ENCODE assay signal across 8 cellular contexts in the genomic region with DNA sequence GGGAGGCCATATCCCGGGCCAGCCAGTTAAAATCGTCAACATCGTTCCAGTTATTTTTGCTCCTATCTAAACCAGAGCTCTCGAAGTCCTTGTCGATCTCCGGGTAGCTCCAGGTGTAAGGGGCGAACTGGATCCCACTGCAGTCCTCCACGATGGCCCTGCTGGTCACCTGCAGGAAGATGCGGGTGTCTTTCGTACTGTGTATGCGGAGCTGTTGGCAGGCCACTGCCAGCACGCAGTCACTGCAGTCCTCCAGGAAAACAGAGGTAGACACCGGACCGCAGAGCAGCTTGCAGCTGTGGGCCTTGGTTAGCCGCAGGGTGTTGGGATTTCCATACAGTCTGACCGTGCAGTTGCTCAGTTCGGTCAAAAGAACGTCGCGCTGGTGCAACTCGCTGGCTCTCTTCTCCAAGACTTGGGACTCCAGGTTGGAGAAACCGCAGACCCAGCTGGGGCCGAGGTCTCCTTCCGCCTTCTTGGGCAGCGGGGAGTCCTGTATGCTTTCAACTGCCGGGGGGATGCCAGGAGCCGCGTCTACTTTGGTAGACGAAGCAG. TPM values are rescaled to one million over a fixed set of nuclear protein-coding genes. Genes with fewer than 3 reads are reported as not detected.
DNase-seq lines count a peak whose midpoint lies in the region; ATAC-seq, FAIRE-seq and TF ChIP-seq lines count a peak whose summit lies in the region.

No MANE protein-coding gene starts in this region.

- H3K4me3 ChIP-seq in astrocyte (ENCODE audit: insufficient read depth, low read depth, low read length) = peak overlapping the region; percentile 99
- peak overlapping the region; percentile 99 for H3K4me3 ChIP-seq in iPS-20b (ENCODE audit: low read length)

- no peaks in the 10 kb centered on the region for H3K36me3 ChIP-seq in astrocyte (ENCODE audit: insufficient read depth, low read length)
- no peaks in the 10 kb centered on the region for H3K36me3 ChIP-seq in iPS-20b (ENCODE audit: insufficient read depth, low read depth, low read length)

- H4K20me1 ChIP-seq in astrocyte (ENCODE audit: insufficient read depth, low read length) = peaks cover 22% of the 10 kb centered on the region

- H3K9me3 Mint-ChIP-seq in activated CD4-positive, alpha-beta T cell treated with anti-CD3 and anti-CD28 coated beads for 36 hours (ENCODE audit: low read depth) = peaks cover 6% of the 10 kb centered on the region
- H3K9me3 Mint-ChIP-seq in astrocyte (ENCODE audit: unreplicated experiment) = no peaks in the 10 kb centered on the region

- H3K4me1 Mint-ChIP-seq in activated CD4-positive, alpha-beta T cell treated with anti-CD3 and anti-CD28 coated beads for 36 hours = peaks cover 27% of the 10 kb centered on the region
- peaks cover 11% of the 10 kb centered on the region for H3K4me1 Mint-ChIP-seq in astrocyte (ENCODE audit: low read depth, unreplicated experiment)

- H3K4me2 ChIP-seq in astrocyte (ENCODE audit: low read length) = peak overlapping the region; percentile 95

- peak overlapping the region; percentile 84 for H3K4me3 Mint-ChIP-seq in activated CD4-positive, alpha-beta T cell treated with anti-CD3 and anti-CD28 coated beads for 36 hours
- H3K4me3 Mint-ChIP-seq in astrocyte (ENCODE audit: unreplicated experiment) = peak overlapping the region; percentile 100

- H3K27ac ChIP-seq in astrocyte (ENCODE audit: low read depth, low read length) = peak overlapping the region; percentile 93
- H3K27ac ChIP-seq in iPS-20b (ENCODE audit: low read length) = peak overlapping the region; percentile 40

- peaks cover 31% of the 10 kb centered on the region for H3K79me2 ChIP-seq in astrocyte (ENCODE audit: insufficient read depth, low read length)

- ATAC-seq in activated CD4-positive, alpha-beta T cell treated with anti-CD3 and anti-CD28 coated beads for 36 hours = no peak
- no peak for ATAC-seq in HG03565 (IDR thresholded peaks at IDR 0.05; ENCODE audit: unreplicated experiment)

- no peaks in the 10 kb centered on the region for H3K27me3 Mint-ChIP-seq in activated CD4-positive, alpha-beta T cell treated with anti-CD3 and anti-CD28 coated beads for 36 hours
- no peaks in the 10 kb centered on the region for H3K27me3 Mint-ChIP-seq in astrocyte (ENCODE audit: low read depth, unreplicated experiment)

- FAIRE-seq in astrocyte (lab: Jason Lieb, UNC) = no peak

- H3K27ac Mint-ChIP-seq in activated CD4-positive, alpha-beta T cell treated with anti-CD3 and anti-CD28 coated beads for 36 hours = peak overlapping the region; percentile 58
- peak overlapping the region; percentile 34 for H3K27ac Mint-ChIP-seq in astrocyte (ENCODE audit: unreplicated experiment)

- intact Hi-C loops in activated CD4-positive, alpha-beta T cell treated with anti-CD3 and anti-CD28 coated beads for 36 hours (cut with DNase I, micrococcal nuclease) = loop anchor here in 1 of 2 experiments (5.0 kb wide), 2 partner anchors 528 to 803 kb away; a partner anchor contains a TSS

- peaks cover 20% of the 10 kb centered on the region for H3K36me3 Mint-ChIP-seq in activated CD4-positive, alpha-beta T cell treated with anti-CD3 and anti-CD28 coated beads for 36 hours (ENCODE audit: low read depth)
- peaks cover 2% of the 10 kb centered on the region for H3K36me3 Mint-ChIP-seq in astrocyte (ENCODE audit: low read depth, unreplicated experiment)

- H3K4me1 ChIP-seq in astrocyte (ENCODE audit: insufficient read depth, low read length) (peaks cover 15% of the 10 kb centered on the region), iPS-20b (ENCODE audit: insufficient read depth, low read length) (peaks cover 9% of the 10 kb centered on the region)

- H3K27me3 ChIP-seq in astrocyte (ENCODE audit: insufficient read depth, low read length) = no peaks in the 10 kb centered on the region
- H3K27me3 ChIP-seq in iPS-20b (ENCODE audit: insufficient read depth, low read length) = no peaks in the 10 kb centered on the region

- peak; percentile 54 for DNase-seq in activated CD4-positive, alpha-beta T cell treated with anti-CD3 and anti-CD28 coated beads for 36 hours
- no peak for DNase-seq in activated CD4-positive, alpha-beta T cell treated with anti-CD3 and anti-CD28 coated beads for 1 hour
- peak; percentile 27 for DNase-seq in NOMO-1 treated with dmso at 0.1 percent for 144 hours (lab: John Stamatoyannopoulos, UW; ENCODE audit: unreplicated experiment)
- DNase-seq in astrocyte (ENCODE audit: low read depth) = no peak
- DNase-seq in stimulated activated CD4-positive, alpha-beta T cell treated with anti-CD3 and anti-CD28 coated beads, Interleukin-2, amount 100 ng/mL, for 24 hours = peak; percentile 34 to 38
- no peak for DNase-seq in NCI-H2081 treated with DMSO at 0.1 percent for 48 hours (lab: John Stamatoyannopoulos, UW)

- POLR2A ChIA-PET in activated CD4-positive, alpha-beta T cell treated with anti-CD3 and anti-CD28 coated beads for 36 hours (lab: Charles Lee) = interaction anchor here (0.6 to 2.8 kb wide), 15 partner anchors 18 to 957 kb away, joined by 3 to 33 read pairs (median 4); a partner anchor contains a TSS

- H3K9ac ChIP-seq in astrocyte (ENCODE audit: low read length) (peak overlapping the region; percentile 97), iPS-20b (ENCODE audit: low read depth, low read length) (peak overlapping the region; percentile 97)

- no peaks in the 10 kb centered on the region for H3K9me3 ChIP-seq in astrocyte (ENCODE audit: insufficient read depth, low read depth, low read length)
- H3K9me3 ChIP-seq in iPS-20b (ENCODE audit: insufficient read depth, low read depth, low read length) = no peaks in the 10 kb centered on the region

- TF ChIP-seq CTCF in astrocyte (IDR thresholded peaks at IDR 0.05; ENCODE audit: insufficient read depth, low read depth, low read length) = no peak

- H2AFZ ChIP-seq in astrocyte (ENCODE audit: low read depth, low read length) = no peak overlapping the region

- CTCF ChIA-PET in activated CD4-positive, alpha-beta T cell treated with anti-CD3 and anti-CD28 coated beads for 36 hours (lab: Charles Lee) = interaction anchor here (0.8 to 1.8 kb wide), 7 partner anchors 18 to 531 kb away, joined by 3 to 6 read pairs (median 3); a partner anchor contains a TSS

RNA-seq across cellular contexts. Expression of a gene that starts 0.7 kb away (rescaled TPM):
- total RNA-seq in activated CD4-positive, alpha-beta T cell treated with anti-CD3 and anti-CD28 coated beads for 36 hours = 10 to 100 TPM; 14.7 to 15.3 TPM
- total RNA-seq in astrocyte = 25.8 and 27.4 TPM in 2 replicates

RNA-seq across cellular contexts. Expression of a gene that starts 22.8 kb away (rescaled TPM):
- not detected for total RNA-seq in activated CD4-positive, alpha-beta T cell treated with anti-CD3 and anti-CD28 coated beads for 36 hours
- not detected in 2 replicates for total RNA-seq in astrocyte

RNA-seq across cellular contexts. Expression of a gene that starts 36.7 kb away (rescaled TPM):
- 10 to 100 TPM; 11.5 to 14.3 TPM for total RNA-seq in activated CD4-positive, alpha-beta T cell treated with anti-CD3 and anti-CD28 coated beads for 36 hours
- 5.9 and 7.1 TPM in 2 replicates for total RNA-seq in astrocyte

Comparison
In these comparisons a context has a peak if more than half of its experiments do, and no peak if none do; other contexts are left out.
1. DNase-seq: peak in activated CD4-positive, alpha-beta T cell treated with anti-CD3 and anti-CD28 coated beads for 36 hours (single experiment), NOMO-1 treated with dmso at 0.1 percent for 144 hours (single experiment) and stimulated activated CD4-positive, alpha-beta T cell treated with anti-CD3 and anti-CD28 coated beads, Interleukin-2, amount 100 ng/mL, for 24 hours (2 of 2); none in activated CD4-positive, alpha-beta T cell treated with anti-CD3 and anti-CD28 coated beads for 1 hour (single experiment), astrocyte (single experiment) and NCI-H2081 treated with DMSO at 0.1 percent for 48 hours (single experiment).